ENCODE assay signal across 9 cellular contexts in the genomic region with DNA sequence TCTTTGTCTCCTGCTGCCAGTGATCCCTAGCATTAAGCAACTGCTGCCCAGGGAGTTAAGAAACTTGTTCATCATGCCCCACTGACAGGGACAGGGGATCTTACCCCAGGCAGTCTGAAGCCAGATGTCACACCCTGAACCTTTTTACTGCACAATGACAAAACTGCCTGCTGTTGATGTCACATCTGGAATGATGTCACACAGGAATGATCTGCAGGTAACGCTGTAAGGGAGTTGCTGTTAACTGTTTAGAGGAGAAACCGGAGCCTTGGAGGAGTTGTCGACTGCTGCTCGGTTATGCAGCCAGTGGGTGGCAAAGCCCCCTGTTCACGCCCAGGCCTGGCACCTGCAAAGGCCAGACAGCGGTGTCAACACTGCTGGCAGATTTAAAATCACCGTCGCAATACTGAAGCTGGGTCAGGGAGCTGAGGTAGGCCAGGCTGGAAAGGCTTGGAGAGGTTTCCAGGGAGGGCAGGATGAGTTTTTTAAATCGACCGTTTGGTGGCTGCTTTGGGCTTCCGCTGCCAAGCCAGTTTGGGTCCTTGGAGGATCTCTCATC. TPM values are rescaled to one million over a fixed set of nuclear protein-coding genes. Genes with fewer than 3 reads are reported as not detected.
DNase-seq lines count a peak whose midpoint lies in the region; ATAC-seq and FAIRE-seq lines count a peak whose summit lies in the region.
"Had no signal": no experiment of that assay in that cellular context is flagged by ENCODE, and none has a peak within 500 bp of the region (broad histone marks: within the 10 kb centered on the region; RNA-seq: fewer than 3 reads in every experiment).

No MANE protein-coding gene starts in this region.

- H3K36me3 Mint-ChIP-seq in activated CD8-positive, alpha-beta memory T cell treated with anti-CD3 and anti-CD28 coated beads, Interleukin-2, amount 10 ng/mL, durations not matched to agents 7 days and 5 days = no peaks in the 10 kb centered on the region
- H3K36me3 Mint-ChIP-seq in activated naive CD8-positive, alpha-beta T cell treated with anti-CD3 and anti-CD28 coated beads for 36 hours = no peaks in the 10 kb centered on the region

- H3K9me3 ChIP-seq in thymus (ENCODE audit: control insufficient read depth) (no peaks in the 10 kb centered on the region), small intestine (ENCODE audit: control insufficient read depth, low read depth) (no peaks in the 10 kb centered on the region)

- H3K27ac ChIP-seq in thymus (ENCODE audit: low read depth) (no peak overlapping the region), small intestine (ENCODE audit: low read depth in 1 of 2, low read length in 1 of 2) (no peak overlapping the region)

- H3K36me3 ChIP-seq in thymus (ENCODE audit: control insufficient read depth, insufficient read depth) (no peaks in the 10 kb centered on the region), small intestine (ENCODE audit: control insufficient read depth in 2 of 2, insufficient read depth in 2 of 2, low read length in 2 of 2) (no peaks in the 10 kb centered on the region)

- H3K4me1 ChIP-seq in thymus (ENCODE audit: control insufficient read depth, insufficient read depth, low read length) = peaks cover 6% of the 10 kb centered on the region
- H3K4me1 ChIP-seq in small intestine (ENCODE audit: control insufficient read depth in 2 of 2, insufficient read depth in 1 of 2, low read depth in 1 of 2, low read length in 1 of 2) = no peaks in the 10 kb centered on the region

- H3K4me1 Mint-ChIP-seq in activated CD8-positive, alpha-beta memory T cell treated with anti-CD3 and anti-CD28 coated beads, Interleukin-2, amount 10 ng/mL, durations not matched to agents 7 days and 5 days = peaks cover 13% of the 10 kb centered on the region
- H3K4me1 Mint-ChIP-seq in activated naive CD8-positive, alpha-beta T cell treated with anti-CD3 and anti-CD28 coated beads for 36 hours = peaks cover 15% of the 10 kb centered on the region

- CTCF ChIA-PET in activated CD8-positive, alpha-beta memory T cell treated with anti-CD3 and anti-CD28 coated beads, Interleukin-2, amount 10 ng/mL, durations not matched to agents 7 days and 5 days (lab: Charles Lee) = interaction anchor here (0.7 to 15.3 kb wide), 17 partner anchors 8 to 366 kb away, joined by 3 to 147 read pairs (median 6); no protein-coding TSS in a partner anchor

- no peak for DNase-seq in activated CD8-positive, alpha-beta memory T cell treated with anti-CD3 and anti-CD28 coated beads, Interleukin-2, amount 10 ng/mL, durations not matched to agents 7 days and 5 days
- DNase-seq in activated CD8-positive, alpha-beta memory T cell treated with anti-CD3 and anti-CD28 coated beads for 24 hours = no peak
- DNase-seq in activated naive CD8-positive, alpha-beta T cell treated with anti-CD3 and anti-CD28 coated beads for 36 hours = no peak
- DNase-seq in kidney glomerular epithelial cell (lab: John Stamatoyannopoulos, UW) (peak; percentile 7), small intestine (no peak), foreskin melanocyte (no peak), NCI-H345 treated with DMSO at 0.1 percent for 48 hours (lab: John Stamatoyannopoulos, UW; ENCODE audit: unreplicated experiment) (no peak)

- no peak for FAIRE-seq in small intestine (lab: Jason Lieb, UNC)
- FAIRE-seq: G401.6 had no signal

- peaks cover 50% of the 10 kb centered on the region for H3K27me3 Mint-ChIP-seq in activated CD8-positive, alpha-beta memory T cell treated with anti-CD3 and anti-CD28 coated beads, Interleukin-2, amount 10 ng/mL, durations not matched to agents 7 days and 5 days
- peaks cover 48% of the 10 kb centered on the region for H3K27me3 Mint-ChIP-seq in activated naive CD8-positive, alpha-beta T cell treated with anti-CD3 and anti-CD28 coated beads for 36 hours

- ATAC-seq in activated CD8-positive, alpha-beta memory T cell treated with anti-CD3 and anti-CD28 coated beads, Interleukin-2, amount 10 ng/mL, durations not matched to agents 7 days and 5 days = no peak

- H3K9me3 Mint-ChIP-seq in activated CD8-positive, alpha-beta memory T cell treated with anti-CD3 and anti-CD28 coated beads, Interleukin-2, amount 10 ng/mL, durations not matched to agents 7 days and 5 days (ENCODE audit: low read depth) = no peaks in the 10 kb centered on the region
- H3K9me3 Mint-ChIP-seq in activated naive CD8-positive, alpha-beta T cell treated with anti-CD3 and anti-CD28 coated beads for 36 hours = no peaks in the 10 kb centered on the region

- peaks cover 2% of the 10 kb centered on the region for H3K27me3 ChIP-seq in thymus (ENCODE audit: control insufficient read depth, insufficient read depth)
- H3K27me3 ChIP-seq in small intestine (ENCODE audit: control insufficient read depth in 2 of 2, insufficient read depth in 2 of 2, low read length in 2 of 2) = peaks cover 0 to 6% of the 10 kb centered on the region in 2 donors

- H3K27ac Mint-ChIP-seq in activated CD8-positive, alpha-beta memory T cell treated with anti-CD3 and anti-CD28 coated beads, Interleukin-2, amount 10 ng/mL, durations not matched to agents 7 days and 5 days = no peak overlapping the region
- H3K27ac Mint-ChIP-seq in activated naive CD8-positive, alpha-beta T cell treated with anti-CD3 and anti-CD28 coated beads for 36 hours = no peak overlapping the region

- H3K4me3 Mint-ChIP-seq in activated CD8-positive, alpha-beta memory T cell treated with anti-CD3 and anti-CD28 coated beads, Interleukin-2, amount 10 ng/mL, durations not matched to agents 7 days and 5 days = peak overlapping the region; percentile 56
- peak overlapping the region; percentile 71 for H3K4me3 Mint-ChIP-seq in activated naive CD8-positive, alpha-beta T cell treated with anti-CD3 and anti-CD28 coated beads for 36 hours

- H3K4me3 ChIP-seq in thymus (ENCODE audit: low read length) (peak overlapping the region; percentile 56), small intestine (ENCODE audit: low read depth in 1 of 2, low read length in 2 of 2) (peak overlapping the region in 1 of 2 donors; percentile 38)

- 25% methylated on average over 11 of the region's 11 CpGs for WGBS in thymus
- WGBS in small intestine, 3 donors = 23 to 26% (median 24%) methylated on average over 11 of the region's 11 CpGs

RNA-seq across cellular contexts. Expression of gene SLIT1, which starts 10.0 kb away (rescaled TPM):
- total RNA-seq in activated CD8-positive, alpha-beta memory T cell treated with anti-CD3 and anti-CD28 coated beads, Interleukin-2, amount 10 ng/mL, durations not matched to agents 7 days and 5 days = 1 to 10 TPM in 1 of 2 experiments, under 1 TPM in 1; 0.59 to 1.5 TPM
- under 1 TPM; 0.08 to 0.27 TPM for total RNA-seq in activated naive CD8-positive, alpha-beta T cell treated with anti-CD3 and anti-CD28 coated beads for 36 hours
- polyA plus RNA-seq in thymus = 1.0 TPM
- polyA plus RNA-seq in small intestine = under 1 TPM in 2 of 3 donors, not detected in 1; under 0.01 to 0.40 TPM
